10 cellular contexts compared by ENCODE assay signal in genomic region chr9:133506653-133507038, GRCh38. TPM values are rescaled to one million over a fixed set of nuclear protein-coding genes. Genes with fewer than 3 reads are reported as not detected.
DNase-seq lines count a peak whose midpoint lies in the region; ATAC-seq and TF ChIP-seq lines count a peak whose summit lies in the region.
"Had no signal": no experiment of that assay in that cellular context is flagged by ENCODE, and none has a peak within 500 bp of the region (broad histone marks: within the 10 kb centered on the region; RNA-seq: fewer than 3 reads in every experiment).

No MANE protein-coding gene starts in this region.

- H3K4me3 Mint-ChIP-seq in activated T-helper 17 cell treated with anti-CD3 and anti-CD28 coated beads, Interleukin-2, amount 50 U/mL, for 72 hours, result no peak overlapping the region
- H3K4me3 Mint-ChIP-seq in activated naive CD8-positive, alpha-beta T cell treated with anti-CD3 and anti-CD28 coated beads, Interleukin-2, amount 50 U/mL, for 24 hours, result no peak overlapping the region

- no peak overlapping the region for H3K4me3 ChIP-seq in astrocyte of the spinal cord (ENCODE audit: low read depth, low read length)

- H3K36me3 Mint-ChIP-seq in activated T-helper 17 cell treated with anti-CD3 and anti-CD28 coated beads, Interleukin-2, amount 50 U/mL, for 72 hours (ENCODE audit: low read depth), result no peaks in the 10 kb centered on the region
- H3K36me3 Mint-ChIP-seq in activated naive CD8-positive, alpha-beta T cell treated with anti-CD3 and anti-CD28 coated beads, Interleukin-2, amount 50 U/mL, for 24 hours (ENCODE audit: low read depth), result peaks cover 2% of the 10 kb centered on the region

- peak; percentile 60 for ATAC-seq in left lobe of liver
- ATAC-seq in activated T-helper 17 cell treated with anti-CD3 and anti-CD28 coated beads, Interleukin-2, amount 50 U/mL, for 72 hours (replicated peaks), result no peak
- ATAC-seq in activated naive CD8-positive, alpha-beta T cell treated with anti-CD3 and anti-CD28 coated beads, Interleukin-2, amount 50 U/mL, for 24 hours, result no peak
- no peak for ATAC-seq in HG02623 (IDR thresholded peaks at IDR 0.05; ENCODE audit: unreplicated experiment)
- no peak for ATAC-seq in HG03280 (IDR thresholded peaks at IDR 0.05; ENCODE audit: unreplicated experiment)

- H3K27me3 Mint-ChIP-seq in activated T-helper 17 cell treated with anti-CD3 and anti-CD28 coated beads, Interleukin-2, amount 50 U/mL, for 72 hours, result peaks cover 11% of the 10 kb centered on the region
- H3K27me3 Mint-ChIP-seq in activated naive CD8-positive, alpha-beta T cell treated with anti-CD3 and anti-CD28 coated beads, Interleukin-2, amount 50 U/mL, for 24 hours, result peaks cover 5% of the 10 kb centered on the region

- H3K4me1 Mint-ChIP-seq in activated T-helper 17 cell treated with anti-CD3 and anti-CD28 coated beads, Interleukin-2, amount 50 U/mL, for 72 hours, result peaks cover 5% of the 10 kb centered on the region
- H3K4me1 Mint-ChIP-seq in activated naive CD8-positive, alpha-beta T cell treated with anti-CD3 and anti-CD28 coated beads, Interleukin-2, amount 50 U/mL, for 24 hours, result peaks cover 15% of the 10 kb centered on the region

- in situ Hi-C loops in astrocyte of the spinal cord (cut with HindIII; ENCODE audit: low sequenced_read_pairs), result no loop called here

- DNase-seq in AG08396 (ENCODE audit: low spot score) (peak; percentile 91), HT1080 (ENCODE audit: low read depth) (peak; percentile 67), astrocyte of the spinal cord (ENCODE audit: low read depth, low spot score) (peak; percentile 54), left lobe of liver (ENCODE audit: low spot score) (peak; percentile 79)
- DNase-seq in activated naive CD8-positive, alpha-beta T cell treated with anti-CD3 and anti-CD28 coated beads, Interleukin-2, amount 50 U/mL, for 24 hours, result no peak
- DNase-seq: MV-4-11 had no signal

- no peak overlapping the region for H3K27ac Mint-ChIP-seq in activated T-helper 17 cell treated with anti-CD3 and anti-CD28 coated beads, Interleukin-2, amount 50 U/mL, for 72 hours
- H3K27ac Mint-ChIP-seq in activated naive CD8-positive, alpha-beta T cell treated with anti-CD3 and anti-CD28 coated beads, Interleukin-2, amount 50 U/mL, for 24 hours, result no peak overlapping the region

- peaks cover 8% of the 10 kb centered on the region for H3K9me3 Mint-ChIP-seq in activated T-helper 17 cell treated with anti-CD3 and anti-CD28 coated beads, Interleukin-2, amount 50 U/mL, for 72 hours
- peaks cover 11% of the 10 kb centered on the region for H3K9me3 Mint-ChIP-seq in activated naive CD8-positive, alpha-beta T cell treated with anti-CD3 and anti-CD28 coated beads, Interleukin-2, amount 50 U/mL, for 24 hours

- no peak for TF ChIP-seq CTCF in astrocyte of the spinal cord (IDR thresholded peaks at IDR 0.05; ENCODE audit: low read depth, low read length)

RNA-seq across cellular contexts. Expression of gene MYMK, which starts 18.1 kb away (rescaled TPM):
- not detected in 2 replicates for total RNA-seq in HT1080 (2014; rRNA removed; shearing (Covaris generic))
- not detected in 2 replicates for polyA plus RNA-seq in HT1080 (2015; cell fraction: cytosol; rRNA removed)
- not detected in 2 replicates for polyA plus RNA-seq in HT1080 (2015; cell fraction: nucleus; rRNA removed)
- total RNA-seq in left lobe of liver, result not detected
- not detected for total RNA-seq in activated T-helper 17 cell treated with anti-CD3 and anti-CD28 coated beads, Interleukin-2, amount 50 U/mL, for 72 hours
- total RNA-seq: SK-MEL-5 had no signal

RNA-seq across cellular contexts. Expression of gene SLC2A6, which starts 27.7 kb away (rescaled TPM):
- total RNA-seq in HT1080 (2014; rRNA removed; shearing (Covaris generic)), result 2.3 and 2.4 TPM in 2 replicates
- 2.7 and 3.0 TPM in 2 replicates for polyA plus RNA-seq in HT1080 (2015; cell fraction: cytosol; rRNA removed)
- polyA plus RNA-seq in HT1080 (2015; cell fraction: nucleus; rRNA removed), result 3.9 and 5.1 TPM in 2 replicates
- total RNA-seq in left lobe of liver, result 1.3 TPM
- total RNA-seq in activated T-helper 17 cell treated with anti-CD3 and anti-CD28 coated beads, Interleukin-2, amount 50 U/mL, for 72 hours, result 1 to 10 TPM; 1.2 to 1.4 TPM

RNA-seq across cellular contexts. Expression of gene ADAMTSL2, which starts 27.9 kb away (rescaled TPM):
- total RNA-seq in HT1080 (2014; rRNA removed; shearing (Covaris generic)), result not detected in 2 replicates
- not detected in 2 replicates for polyA plus RNA-seq in HT1080 (2015; cell fraction: cytosol; rRNA removed)
- not detected in 2 replicates for polyA plus RNA-seq in HT1080 (2015; cell fraction: nucleus; rRNA removed)
- 18.0 TPM for total RNA-seq in left lobe of liver
- not detected for total RNA-seq in activated T-helper 17 cell treated with anti-CD3 and anti-CD28 coated beads, Interleukin-2, amount 50 U/mL, for 72 hours

RNA-seq across cellular contexts. Expression of gene CACFD1, which starts 46.9 kb away (rescaled TPM):
- total RNA-seq in HT1080 (2014; rRNA removed; shearing (Covaris generic)), result 0.37 and 1.1 TPM in 2 replicates
- 0.81 and 1.3 TPM in 2 replicates for polyA plus RNA-seq in HT1080 (2015; cell fraction: cytosol; rRNA removed)
- polyA plus RNA-seq in HT1080 (2015; cell fraction: nucleus; rRNA removed), result 0.59 and 2.5 TPM in 2 replicates
- 30.0 TPM for total RNA-seq in left lobe of liver
- total RNA-seq in activated T-helper 17 cell treated with anti-CD3 and anti-CD28 coated beads, Interleukin-2, amount 50 U/mL, for 72 hours, result 1 to 10 TPM in 1 of 2 donors, under 1 TPM in 1; 0.41 to 3.0 TPM

Comparison
In these comparisons a context has a peak if more than half of its experiments do, and no peak if none do; other contexts are left out.
1. RNA of gene ADAMTSL2, which starts 27.9 kb away (total RNA-seq): 18.0 TPM in left lobe of liver (single experiment); not detected in activated T-helper 17 cell treated with anti-CD3 and anti-CD28 coated beads, Interleukin-2, amount 50 U/mL, for 72 hours and not detected in HT1080; every median in the first group is over 10 times any median in the second.